In genomic region chr13:45522571-45522970, GRCh38 we compare ENCODE assay signal across 21 cellular contexts. TPM values are rescaled to one million over a fixed set of nuclear protein-coding genes. Genes with fewer than 3 reads are reported as not detected.
DNase-seq lines count a peak whose midpoint lies in the region; ATAC-seq and TF ChIP-seq lines count a peak whose summit lies in the region.
"Had no signal": no experiment of that assay in that cellular context is flagged by ENCODE, and none has a peak within 500 bp of the region (broad histone marks: within the 10 kb centered on the region; RNA-seq: fewer than 3 reads in every experiment).

No MANE protein-coding gene starts in this region.

- no peaks in the 10 kb centered on the region for H3K9me3 ChIP-seq in sigmoid colon
- H3K9me3 ChIP-seq: gastroesophageal sphincter, spleen, upper lobe of right lung had no signal

- intact Hi-C loops in activated CD4-positive, alpha-beta memory T cell treated with anti-CD3 and anti-CD28 coated beads for 36 hours (cut with micrococcal nuclease) = no loop called here
- intact Hi-C loops in natural killer cell (cut with micrococcal nuclease) (no loop called here), sigmoid colon (cut with DNase I) (no loop called here)

- 90 to 95% methylated on average over 2 of the region's 2 CpGs for WGBS in sigmoid colon, 2 donors

- no peak for TF ChIP-seq POLR2A in sigmoid colon (IDR thresholded peaks at IDR 0.05)

- POLR2A ChIA-PET in activated CD4-positive, alpha-beta memory T cell treated with anti-CD3 and anti-CD28 coated beads for 36 hours (lab: Charles Lee) = no interaction called here
- POLR2A ChIA-PET in activated CD4-positive, alpha-beta memory T cell treated with anti-CD3 and anti-CD28 coated beads, Interleukin-2, amount 10 ng/mL, durations not matched to agents 7 days and 5 days (lab: Charles Lee) = no interaction called here
- POLR2A ChIA-PET in HEK293T (lab: Yijun Ruan, JAX) = no interaction called here

- no peak overlapping the region for H3K4me3 Mint-ChIP-seq in activated CD4-positive, alpha-beta memory T cell treated with anti-CD3 and anti-CD28 coated beads for 36 hours
- no peak overlapping the region for H3K4me3 Mint-ChIP-seq in activated CD4-positive, alpha-beta memory T cell treated with anti-CD3 and anti-CD28 coated beads, Interleukin-2, amount 10 ng/mL, durations not matched to agents 7 days and 5 days
- H3K4me3 Mint-ChIP-seq in IgD-negative memory B cell (no peak overlapping the region), natural killer cell (no peak overlapping the region)

- peak overlapping the region; percentile 19 for H3K27ac Mint-ChIP-seq in activated CD4-positive, alpha-beta memory T cell treated with anti-CD3 and anti-CD28 coated beads for 36 hours
- no peak overlapping the region for H3K27ac Mint-ChIP-seq in activated CD4-positive, alpha-beta memory T cell treated with anti-CD3 and anti-CD28 coated beads, Interleukin-2, amount 10 ng/mL, durations not matched to agents 7 days and 5 days
- peak overlapping the region in 2 of 3 donors; percentile 23 to 73 for H3K27ac Mint-ChIP-seq in IgD-negative memory B cell
- peak overlapping the region; percentile 41 to 48 for H3K27ac Mint-ChIP-seq in natural killer cell

- no peak overlapping the region for H3K4me3 ChIP-seq in sigmoid colon
- H3K4me3 ChIP-seq: coronary artery, gastroesophageal sphincter, spleen, upper lobe of right lung had no signal

- ATAC-seq in natural killer cell = no peak
- ATAC-seq in GM21367 (IDR thresholded peaks at IDR 0.05; ENCODE audit: unreplicated experiment) = no peak
- ATAC-seq: gastroesophageal sphincter, upper lobe of right lung had no signal

- H3K27me3 Mint-ChIP-seq in activated CD4-positive, alpha-beta memory T cell treated with anti-CD3 and anti-CD28 coated beads for 36 hours = no peaks in the 10 kb centered on the region
- H3K27me3 Mint-ChIP-seq in activated CD4-positive, alpha-beta memory T cell treated with anti-CD3 and anti-CD28 coated beads, Interleukin-2, amount 10 ng/mL, durations not matched to agents 7 days and 5 days = no peaks in the 10 kb centered on the region
- no peaks in the 10 kb centered on the region for H3K27me3 Mint-ChIP-seq in IgD-negative memory B cell
- no peaks in the 10 kb centered on the region for H3K27me3 Mint-ChIP-seq in natural killer cell (ENCODE audit: low read depth in 2 of 2)

- H3K36me3 ChIP-seq in sigmoid colon = peaks cover 0 to 64% (median 19%) of the 10 kb centered on the region in 4 donors

- peaks cover 41% of the 10 kb centered on the region for H3K36me3 Mint-ChIP-seq in activated CD4-positive, alpha-beta memory T cell treated with anti-CD3 and anti-CD28 coated beads for 36 hours
- H3K36me3 Mint-ChIP-seq in activated CD4-positive, alpha-beta memory T cell treated with anti-CD3 and anti-CD28 coated beads, Interleukin-2, amount 10 ng/mL, durations not matched to agents 7 days and 5 days (ENCODE audit: low read depth) = peaks cover 62% of the 10 kb centered on the region
- peaks cover 18% of the 10 kb centered on the region for H3K36me3 Mint-ChIP-seq in IgD-negative memory B cell
- H3K36me3 Mint-ChIP-seq in natural killer cell = peaks cover 25% of the 10 kb centered on the region

- DNase-seq in activated CD4-positive, alpha-beta memory T cell treated with anti-CD3 and anti-CD28 coated beads for 36 hours = no peak
- DNase-seq in activated CD4-positive, alpha-beta memory T cell treated with anti-CD3 and anti-CD28 coated beads, Interleukin-2, amount 10 ng/mL, durations not matched to agents 7 days and 5 days = no peak
- DNase-seq in dedifferentiated amniotic fluid mesenchymal stem cell (ENCODE audit: extremely low spot score) = peak; percentile 80
- DNase-seq in natural killer cell = no peak
- DNase-seq in HEK293T (ENCODE audit: extremely low spot score) = no peak
- DNase-seq in sigmoid colon = no peak
- DNase-seq: activated CD4-positive, CD25-positive, alpha-beta regulatory T cell treated with anti-CD3 and anti-CD28 coated beads, Interleukin-2, amount 50 U/mL, for 72 hours; activated naive CD4-positive, alpha-beta T cell; C1 segment of cervical spinal cord; mesenchymal stem cell; NCI-H1048; NCI-H2029 treated with DMSO at 0.1 percent for 48 hours; NCI-H446; spleen; stimulated activated CD4-positive, alpha-beta T cell treated with anti-CD3 and anti-CD28 coated beads, Interleukin-4, amount 100 ng/mL, for 4 hours; upper lobe of right lung had no signal

- no peak for TF ChIP-seq EP300 in sigmoid colon (IDR thresholded peaks at IDR 0.05)

- peaks cover 0 to 4% (median 3%) of the 10 kb centered on the region in 4 donors for H3K4me1 ChIP-seq in sigmoid colon
- H3K4me1 ChIP-seq: spleen had no signal

- H3K27ac ChIP-seq in sigmoid colon = no peak overlapping the region
- H3K27ac ChIP-seq: coronary artery, gastroesophageal sphincter, KMS-11, spleen, upper lobe of right lung had no signal

- peaks cover 22% of the 10 kb centered on the region for H3K4me1 Mint-ChIP-seq in activated CD4-positive, alpha-beta memory T cell treated with anti-CD3 and anti-CD28 coated beads for 36 hours (ENCODE audit: low read depth)
- H3K4me1 Mint-ChIP-seq in activated CD4-positive, alpha-beta memory T cell treated with anti-CD3 and anti-CD28 coated beads, Interleukin-2, amount 10 ng/mL, durations not matched to agents 7 days and 5 days = peaks cover 21% of the 10 kb centered on the region
- peaks cover 0 to 2% (median 0%) of the 10 kb centered on the region in 3 donors for H3K4me1 Mint-ChIP-seq in IgD-negative memory B cell
- peaks cover 11 to 14% of the 10 kb centered on the region in 2 donors for H3K4me1 Mint-ChIP-seq in natural killer cell

- H3K27me3 ChIP-seq in sigmoid colon = no peaks in the 10 kb centered on the region
- H3K27me3 ChIP-seq: gastroesophageal sphincter, spleen, upper lobe of right lung had no signal

- TF ChIP-seq CTCF in natural killer cell (IDR thresholded peaks at IDR 0.05) (no peak), sigmoid colon (IDR thresholded peaks at IDR 0.05) (no peak)

- H3K9me3 Mint-ChIP-seq in activated CD4-positive, alpha-beta memory T cell treated with anti-CD3 and anti-CD28 coated beads for 36 hours = no peaks in the 10 kb centered on the region
- H3K9me3 Mint-ChIP-seq in activated CD4-positive, alpha-beta memory T cell treated with anti-CD3 and anti-CD28 coated beads, Interleukin-2, amount 10 ng/mL, durations not matched to agents 7 days and 5 days = no peaks in the 10 kb centered on the region
- H3K9me3 Mint-ChIP-seq in IgD-negative memory B cell (no peaks in the 10 kb centered on the region), natural killer cell (no peaks in the 10 kb centered on the region)

- CTCF ChIA-PET in activated CD4-positive, alpha-beta memory T cell treated with anti-CD3 and anti-CD28 coated beads for 36 hours (lab: Charles Lee) = interaction anchor here (1.0 kb wide), 1 partner anchor 11 kb away, joined by 6 read pairs; no protein-coding TSS in a partner anchor
- CTCF ChIA-PET in activated CD4-positive, alpha-beta memory T cell treated with anti-CD3 and anti-CD28 coated beads, Interleukin-2, amount 10 ng/mL, durations not matched to agents 7 days and 5 days (lab: Charles Lee) = no interaction called here
- CTCF ChIA-PET in HEK293T (lab: Yijun Ruan, JAX) = no interaction called here

TF ChIP-seq in HEK293T, 16 proteins besides CTCF, POLR2A, EP300 and RAD21:
- TF ChIP-seq HDGF (IDR thresholded peaks at IDR 0.05; ENCODE audit: borderline replicate concordance) (no peak), NFRKB (IDR thresholded peaks at IDR 0.05) (no peak), FOXM1 (IDR thresholded peaks at IDR 0.05; ENCODE audit: borderline replicate concordance) (no peak), PKNOX1 (IDR thresholded peaks at IDR 0.05) (no peak), CTBP1 (IDR thresholded peaks at IDR 0.05; ENCODE audit: borderline replicate concordance) (no peak), LEF1 (IDR thresholded peaks at IDR 0.05; ENCODE audit: borderline replicate concordance) (no peak), TARDBP (IDR thresholded peaks at IDR 0.05) (no peak), ZNF384 (IDR thresholded peaks at IDR 0.05) (no peak), FOXK2 (IDR thresholded peaks at IDR 0.05) (no peak), SP1 (IDR thresholded peaks at IDR 0.05) (no peak), SUZ12 (IDR thresholded peaks at IDR 0.05) (no peak), ELF4 (IDR thresholded peaks at IDR 0.05) (no peak), FOXA1 (IDR thresholded peaks at IDR 0.05) (no peak), L3MBTL2 (conservative IDR thresholded peaks at IDR 0.05) (no peak)

RNA-seq across cellular contexts. Expression of gene COG3, which starts 57.8 kb away (rescaled TPM):
- 10 to 100 TPM; 19.5 to 20.5 TPM for total RNA-seq in activated CD4-positive, alpha-beta memory T cell treated with anti-CD3 and anti-CD28 coated beads for 36 hours
- 10 to 100 TPM; 24.6 to 26.5 TPM for total RNA-seq in activated CD4-positive, alpha-beta memory T cell treated with anti-CD3 and anti-CD28 coated beads, Interleukin-2, amount 10 ng/mL, durations not matched to agents 7 days and 5 days
- polyA plus RNA-seq in IgD-negative memory B cell = 29.6 TPM
- 10 to 100 TPM; 48.8 to 58.1 (median 55.6) TPM for total RNA-seq in natural killer cell
- 10 to 100 TPM; 24.9 to 30.0 (median 27.2) TPM for total RNA-seq in sigmoid colon
- polyA plus RNA-seq in sigmoid colon = 10 to 100 TPM; 22.9 to 30.7 (median 29.4) TPM
